In the genomic region with DNA sequence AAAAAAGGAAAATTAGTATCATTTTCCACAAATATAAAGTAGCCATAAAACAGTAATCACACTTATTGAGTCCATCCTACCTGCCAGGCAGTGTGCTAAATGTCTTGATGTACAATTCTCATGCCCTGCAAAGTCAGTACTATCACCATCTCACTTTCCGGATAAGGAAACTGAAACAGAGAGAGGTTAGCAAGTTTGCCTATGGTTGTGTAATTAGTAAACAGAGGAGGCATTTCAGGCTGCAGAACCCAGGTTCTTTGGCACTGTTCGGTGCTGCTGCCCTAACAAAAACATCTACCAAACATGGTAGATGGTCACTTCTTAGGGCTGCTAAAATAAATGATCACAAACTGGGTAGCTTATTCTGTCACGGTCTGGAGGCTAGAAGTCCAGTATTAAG, we compare ENCODE assay signal across 15 cellular contexts. TPM values are rescaled to one million over a fixed set of nuclear protein-coding genes. Genes with fewer than 3 reads are reported as not detected.
A peak's percentile ranks its signal among the peaks of the same experiment; 100 is the strongest.
DNase-seq lines count a peak whose midpoint lies in the region; ATAC-seq, FAIRE-seq and TF ChIP-seq lines count a peak whose summit lies in the region.
"Had no signal": no experiment of that assay in that cellular context is flagged by ENCODE, and none has a peak within 500 bp of the region (broad histone marks: within the 10 kb centered on the region; RNA-seq: fewer than 3 reads in every experiment).

No MANE protein-coding gene starts in this region.

- no peaks in the 10 kb centered on the region for H3K79me2 ChIP-seq in PC-3 (ENCODE audit: low read length)

- H3K9me3 ChIP-seq in PC-3 (ENCODE audit: low read length) (no peaks in the 10 kb centered on the region), SJCRH30 (replicated peaks) (no peaks in the 10 kb centered on the region)
- H3K9me3 ChIP-seq: colonic mucosa had no signal

- H3K4me3 ChIP-seq in PC-3 (ENCODE audit: low read length) (no peak overlapping the region), SJCRH30 (no peak overlapping the region)
- H3K4me3 ChIP-seq: colonic mucosa had no signal

- H3K4me1 ChIP-seq in PC-3 (ENCODE audit: insufficient read depth, low read length) (peaks cover 8% of the 10 kb centered on the region; the same call in 1 of the 2 replicates), SJCRH30 (peaks cover 11% of the 10 kb centered on the region; the same call in 1 of the 2 replicates)
- H3K4me1 ChIP-seq: colonic mucosa had no signal

- H3F3A ChIP-seq in PC-3 (ENCODE audit: low read length, unreplicated experiment), result no peaks in the 10 kb centered on the region

- no peak overlapping the region for H3K4me3 Mint-ChIP-seq in activated T-helper 1 cell treated with anti-CD3 and anti-CD28 coated beads, Interleukin-12 subunit alpha, Interleukin-12 subunit beta, Interleukin-2, Interleukin-4 antibody, amounts not matched to agents 30 ng/mL and 10 ng/mL and 1 ng/mL, durations not matched to agents 14 hours and 24 hours and 36 hours
- H3K4me3 Mint-ChIP-seq: activated naive CD4-positive, alpha-beta T cell treated with anti-CD3 and anti-CD28 coated beads, Interleukin-2, amount 10 ng/mL, durations not matched to agents 7 days and 5 days; type B pancreatic cell had no signal

- BruUV-seq in PC-3 (replicated peaks; lab: Mats Ljungman, UMichigan), result no TSS peak

- H3K27me3 Mint-ChIP-seq in activated T-helper 1 cell treated with anti-CD3 and anti-CD28 coated beads, Interleukin-12 subunit alpha, Interleukin-12 subunit beta, Interleukin-2, Interleukin-4 antibody, amounts not matched to agents 30 ng/mL and 10 ng/mL and 1 ng/mL, durations not matched to agents 14 hours and 24 hours and 36 hours (ENCODE audit: insufficient read depth), result peaks cover 21% of the 10 kb centered on the region
- H3K27me3 Mint-ChIP-seq: progenitor cell of endocrine pancreas, type B pancreatic cell had no signal

- H4K20me1 ChIP-seq in PC-3 (ENCODE audit: low read length), result no peaks in the 10 kb centered on the region

- intact Hi-C loops in PC-3 (cut with micrococcal nuclease), result no loop called here
- intact Hi-C loops in activated T-helper 1 cell treated with anti-CD3 and anti-CD28 coated beads, Interleukin-12 subunit alpha, Interleukin-12 subunit beta, Interleukin-2, Interleukin-4 antibody, amounts not matched to agents 30 ng/mL and 10 ng/mL and 1 ng/mL, durations not matched to agents 14 hours and 24 hours and 36 hours (cut with micrococcal nuclease), result no loop called here

- POLR2A ChIA-PET in PC-3 (lab: Charles Lee; ENCODE audit: unreplicated experiment), result no interaction called here

- H3K36me3 Mint-ChIP-seq in activated T-helper 1 cell treated with anti-CD3 and anti-CD28 coated beads, Interleukin-12 subunit alpha, Interleukin-12 subunit beta, Interleukin-2, Interleukin-4 antibody, amounts not matched to agents 30 ng/mL and 10 ng/mL and 1 ng/mL, durations not matched to agents 14 hours and 24 hours and 36 hours (ENCODE audit: low read depth), result no peaks in the 10 kb centered on the region
- H3K36me3 Mint-ChIP-seq: activated naive CD4-positive, alpha-beta T cell treated with anti-CD3 and anti-CD28 coated beads, Interleukin-2, amount 10 ng/mL, durations not matched to agents 7 days and 5 days; type B pancreatic cell had no signal

- H3K27me3 ChIP-seq in PC-3 (ENCODE audit: low read length) (no peaks in the 10 kb centered on the region), SJCRH30 (peaks cover 6% of the 10 kb centered on the region; the same call in 1 of the 2 replicates)
- H3K27me3 ChIP-seq: colonic mucosa had no signal

- no peak overlapping the region for H3K27ac Mint-ChIP-seq in activated T-helper 1 cell treated with anti-CD3 and anti-CD28 coated beads, Interleukin-12 subunit alpha, Interleukin-12 subunit beta, Interleukin-2, Interleukin-4 antibody, amounts not matched to agents 30 ng/mL and 10 ng/mL and 1 ng/mL, durations not matched to agents 14 hours and 24 hours and 36 hours
- H3K27ac Mint-ChIP-seq: activated naive CD4-positive, alpha-beta T cell treated with anti-CD3 and anti-CD28 coated beads, Interleukin-2, amount 10 ng/mL, durations not matched to agents 7 days and 5 days; progenitor cell of endocrine pancreas; type B pancreatic cell had no signal

- DNase-seq in GM12892 (ENCODE audit: insufficient read length) (no peak), PC-3 (no peak), SJCRH30 (no peak), DMS 273 (lab: John Stamatoyannopoulos, UW; ENCODE audit: unreplicated experiment) (no peak)
- no peak for DNase-seq in activated T-helper 1 cell treated with anti-CD3 and anti-CD28 coated beads, Interleukin-12 subunit alpha, Interleukin-12 subunit beta, Interleukin-2, Interleukin-4 antibody, amounts not matched to agents 30 ng/mL and 10 ng/mL and 1 ng/mL, durations not matched to agents 14 hours and 24 hours and 36 hours (ENCODE audit: low spot score)
- DNase-seq: activated naive CD4-positive, alpha-beta T cell treated with anti-CD3 and anti-CD28 coated beads, Interleukin-2, amount 10 ng/mL, durations not matched to agents 7 days and 5 days; colonic mucosa; NCI-H69 had no signal

- ATAC-seq in GM19395 (IDR thresholded peaks at IDR 0.05; ENCODE audit: unreplicated experiment) (peak; percentile 94), HG02763 (IDR thresholded peaks at IDR 0.05; ENCODE audit: unreplicated experiment) (peak; percentile 95), HG03442 (IDR thresholded peaks at IDR 0.05; ENCODE audit: unreplicated experiment) (peak; percentile 94), PC-3 (no peak)

- TF ChIP-seq POLR2A in GM12892 (IDR thresholded peaks at IDR 0.05; ENCODE audit: low read depth, low read length), result no peak

- peak; percentile 70 for FAIRE-seq in GM12892 (lab: Jason Lieb, UNC)
- FAIRE-seq: H54 had no signal

- H3K4me2 ChIP-seq in PC-3 (ENCODE audit: low read length), result no peak overlapping the region

- H3K27ac ChIP-seq in PC-3 (ENCODE audit: low read length), result no peak overlapping the region
- H3K27ac ChIP-seq in SJCRH30, result no peak overlapping the region
- H3K27ac ChIP-seq: colonic mucosa had no signal

- no peak overlapping the region for H2AFZ ChIP-seq in PC-3 (ENCODE audit: low read length)

- no peaks in the 10 kb centered on the region for H3K9me2 ChIP-seq in PC-3 (replicated peaks; ENCODE audit: low read length)

- H3K9ac ChIP-seq in PC-3 (ENCODE audit: low read length), result no peak overlapping the region

- no peak for TF ChIP-seq CTCF in PC-3 (conservative IDR thresholded peaks at IDR 0.05; ENCODE audit: low read depth, low read length)

- no peaks in the 10 kb centered on the region for H3K9me3 Mint-ChIP-seq in activated T-helper 1 cell treated with anti-CD3 and anti-CD28 coated beads, Interleukin-12 subunit alpha, Interleukin-12 subunit beta, Interleukin-2, Interleukin-4 antibody, amounts not matched to agents 30 ng/mL and 10 ng/mL and 1 ng/mL, durations not matched to agents 14 hours and 24 hours and 36 hours
- H3K9me3 Mint-ChIP-seq: activated naive CD4-positive, alpha-beta T cell treated with anti-CD3 and anti-CD28 coated beads, Interleukin-2, amount 10 ng/mL, durations not matched to agents 7 days and 5 days; type B pancreatic cell had no signal

- CTCF ChIA-PET in PC-3 (lab: Charles Lee), result no interaction called here

- peaks cover 35% of the 10 kb centered on the region for H3K4me1 Mint-ChIP-seq in activated T-helper 1 cell treated with anti-CD3 and anti-CD28 coated beads, Interleukin-12 subunit alpha, Interleukin-12 subunit beta, Interleukin-2, Interleukin-4 antibody, amounts not matched to agents 30 ng/mL and 10 ng/mL and 1 ng/mL, durations not matched to agents 14 hours and 24 hours and 36 hours (ENCODE audit: low read depth)

- no peaks in the 10 kb centered on the region for H3K36me3 ChIP-seq in PC-3 (ENCODE audit: low read depth, low read length)
- no peaks in the 10 kb centered on the region for H3K36me3 ChIP-seq in SJCRH30
- H3K36me3 ChIP-seq: colonic mucosa had no signal

RNA-seq across cellular contexts. Expression of a gene that starts 22.6 kb away (rescaled TPM):
- polyA plus RNA-seq in GM12892 (2012; ENCODE audit: missing spikeins), result 0.51 TPM
- 0.95 TPM in 1 of 2 replicates, not detected in the other for total RNA-seq in PC-3 (2014; rRNA removed)
- total RNA-seq in activated T-helper 1 cell treated with anti-CD3 and anti-CD28 coated beads, Interleukin-12 subunit alpha, Interleukin-12 subunit beta, Interleukin-2, Interleukin-4 antibody, amounts not matched to agents 30 ng/mL and 10 ng/mL and 1 ng/mL, durations not matched to agents 14 hours and 24 hours and 36 hours, result 0.37 and 0.99 TPM in 2 replicates
- 0.33 TPM in 1 of 2 replicates, not detected in the other for total RNA-seq in SJCRH30 (2014; rRNA removed; shearing (Covaris generic))
- total RNA-seq: colonic mucosa, LHCN-M2 had no signal
